18 cellular contexts compared by ENCODE assay signal in genomic region chr12:43896496-43896895, GRCh38.
DNase-seq lines count a peak whose midpoint lies in the region; ATAC-seq, FAIRE-seq and TF ChIP-seq lines count a peak whose summit lies in the region.
"Had no signal": no experiment of that assay in that cellular context is flagged by ENCODE, and none has a peak within 500 bp of the region (broad histone marks: within the 10 kb centered on the region; RNA-seq: fewer than 3 reads in every experiment).

No MANE protein-coding gene starts in this region.

- no peak overlapping the region for H3K27ac ChIP-seq in pancreas
- no peak overlapping the region for H3K27ac ChIP-seq in foreskin keratinocyte

- H3K4me3 ChIP-seq in pancreas (no peak overlapping the region), H7 (ENCODE audit: insufficient read depth, low read depth, low read length) (no peak overlapping the region)

- TF ChIP-seq CTCF in pancreas (IDR thresholded peaks at IDR 0.05), result no peak
- no peak for TF ChIP-seq CTCF in foreskin keratinocyte (conservative IDR thresholded peaks at IDR 0.05)

- ATAC-seq in pancreas (no peak), foreskin keratinocyte (no peak)
- ATAC-seq: CD8-positive, alpha-beta T cell; Right ventricle myocardium inferior; SK-N-SH treated with all-trans-retinoic acid at 6 μM for 48 hours had no signal

- intact Hi-C loops in pancreas (cut with DNase I), result no loop called here

- H3K27me3 ChIP-seq in pancreas (no peaks in the 10 kb centered on the region), H7 (ENCODE audit: control insufficient read depth, insufficient read depth, low read length) (no peaks in the 10 kb centered on the region), foreskin keratinocyte (no peaks in the 10 kb centered on the region)

- 99 to 100% methylated on average over 1 of the region's 1 CpG for WGBS in pancreas, 2 donors

- no peaks in the 10 kb centered on the region for H3K9me3 ChIP-seq in pancreas

- DNase-seq in HK-2 (ENCODE audit: unreplicated experiment), result peak; percentile 29
- peak; percentile 4 for DNase-seq in SW480 (ENCODE audit: low spot score)
- peak; percentile 35 for DNase-seq in iPS-NIHi11 (ENCODE audit: low spot score)
- no peak for DNase-seq in NCI-H2081 treated with DMSO at 0.1 percent for 48 hours (lab: John Stamatoyannopoulos, UW)
- DNase-seq in pancreas, result no peak
- DNase-seq in H7, result no peak
- DNase-seq in foreskin keratinocyte, result no peak
- DNase-seq: CD8-positive, alpha-beta T cell; GF-D8; GOT3; NCI-H1105; NCI-H1694; NCI-H2107; NCI-H2227 treated with DMSO at 0.1 percent for 48 hours; NCI-H524 treated with DMSO at 0.1 percent for 48 hours had no signal

- FAIRE-seq in pancreas (lab: Jason Lieb, UNC), result no peak
- FAIRE-seq: GM12891 had no signal

- peaks cover 0 to 8% (median 0%) of the 10 kb centered on the region in 3 donors for H3K4me1 ChIP-seq in pancreas
- no peaks in the 10 kb centered on the region for H3K4me1 ChIP-seq in foreskin keratinocyte

- H3K36me3 ChIP-seq in pancreas (no peaks in the 10 kb centered on the region), H7 (replicated peaks; ENCODE audit: control insufficient read depth, insufficient read depth, low read length) (no peaks in the 10 kb centered on the region)

Comparison
In these comparisons a context has a peak if more than half of its experiments do, and no peak if none do; other contexts are left out.
1. DNase-seq: peak in HK-2 (single experiment), SW480 (single experiment) and iPS-NIHi11 (single experiment); none in NCI-H2081 treated with DMSO at 0.1 percent for 48 hours (single experiment), pancreas (0 of 6), H7 (single experiment) and foreskin keratinocyte (0 of 2).